Comparison of ENCODE assay signal across 10 cellular contexts in the genomic region with DNA sequence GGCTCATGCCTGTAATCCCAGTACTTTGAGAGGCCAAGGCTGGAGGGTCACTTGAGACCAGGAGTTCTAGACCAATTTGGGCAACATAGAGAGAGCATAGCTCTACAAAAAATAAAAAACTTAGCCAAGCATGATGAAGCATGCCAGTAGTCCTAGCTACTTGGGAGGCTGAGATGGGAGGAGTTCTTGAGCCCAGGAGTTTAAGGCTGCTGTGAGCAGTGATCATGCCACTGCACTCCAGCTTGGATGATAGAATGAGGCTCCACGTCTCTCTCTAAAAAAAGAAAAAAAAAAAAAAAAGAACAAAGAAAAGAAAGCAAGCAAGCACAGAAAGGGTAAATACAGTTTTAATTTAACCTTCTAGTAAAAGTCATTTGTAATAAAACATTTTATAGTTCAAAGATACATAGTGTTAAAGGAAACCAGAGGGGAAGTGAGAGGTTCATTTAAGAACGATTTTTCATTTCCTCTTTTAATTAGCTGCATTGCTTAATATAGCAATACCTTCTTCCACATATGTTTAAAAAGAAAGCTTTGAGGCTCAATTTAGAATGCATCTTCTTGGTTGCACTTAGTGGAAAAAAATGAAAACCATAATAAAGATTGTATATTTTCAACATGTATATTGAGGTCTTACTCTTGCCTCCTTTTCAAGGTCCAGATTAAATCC. TPM values are rescaled to one million over a fixed set of nuclear protein-coding genes. Genes with fewer than 3 reads are reported as not detected.
DNase-seq lines count a peak whose midpoint lies in the region; ATAC-seq lines count a peak whose summit lies in the region.
"Had no signal": no experiment of that assay in that cellular context is flagged by ENCODE, and none has a peak within 500 bp of the region (broad histone marks: within the 10 kb centered on the region; RNA-seq: fewer than 3 reads in every experiment).

No MANE protein-coding gene starts in this region.

- DNase-seq in naive B cell (peak; percentile 47), DMS 273 treated with DMSO at 0.1 percent for 48 hours (lab: John Stamatoyannopoulos, UW) (no peak), NCI-H2107 (lab: John Stamatoyannopoulos, UW) (no peak)
- DNase-seq in activated CD8-positive, alpha-beta memory T cell treated with anti-CD3 and anti-CD28 coated beads, Interleukin-2, amount 50 U/mL, for 4 hours, result no peak
- no peak for DNase-seq in activated T-cell treated with anti-CD3 and anti-CD28 coated beads, Interleukin-2, amount 50 U/mL, for 48 hours
- DNase-seq: retina, upper lobe of right lung had no signal

- ATAC-seq in GM19328 (IDR thresholded peaks at IDR 0.05; ENCODE audit: unreplicated experiment), result peak; percentile 77
- ATAC-seq in HG02642 (IDR thresholded peaks at IDR 0.05; ENCODE audit: poor library complexity, unreplicated experiment), result peak; percentile 73
- peak; percentile 54 for ATAC-seq in HG03520 (IDR thresholded peaks at IDR 0.05; ENCODE audit: unreplicated experiment)
- peak; percentile 98 to 99 for ATAC-seq in naive B cell (ENCODE audit: low read depth in 2 of 2)

- peak overlapping the region; percentile 47 to 90 (median 84) for H3K4me3 Mint-ChIP-seq in naive B cell

- H3K4me1 Mint-ChIP-seq in naive B cell, result peaks cover 58 to 81% (median 71%) of the 10 kb centered on the region in 3 donors

- peaks cover under 1 to 23% (median 11%) of the 10 kb centered on the region in 7 donors for H3K9me3 Mint-ChIP-seq in naive B cell

- peaks cover 10 to 12% of the 10 kb centered on the region in 2 donors for H3K36me3 Mint-ChIP-seq in naive B cell

- H3K27me3 Mint-ChIP-seq in naive B cell, result no peaks in the 10 kb centered on the region

- H3K27ac Mint-ChIP-seq in naive B cell, result peak overlapping the region; percentile 3 to 96 (median 74)

RNA-seq across cellular contexts. Expression of gene GAPT, which starts 14.9 kb away (rescaled TPM):
- 100 to 1,000 TPM; 308 to 432 (median 350) TPM for polyA plus RNA-seq in naive B cell (ENCODE audit: low read depth in 6 of 6)

RNA-seq across cellular contexts. Expression of gene PLK2, which starts 46.2 kb away (rescaled TPM):
- polyA plus RNA-seq in naive B cell (ENCODE audit: low read depth in 6 of 6), result 1 to 10 TPM; 1.9 to 8.9 (median 7.5) TPM
